Comparison of ENCODE assay signal across 24 cellular contexts in the genomic region with DNA sequence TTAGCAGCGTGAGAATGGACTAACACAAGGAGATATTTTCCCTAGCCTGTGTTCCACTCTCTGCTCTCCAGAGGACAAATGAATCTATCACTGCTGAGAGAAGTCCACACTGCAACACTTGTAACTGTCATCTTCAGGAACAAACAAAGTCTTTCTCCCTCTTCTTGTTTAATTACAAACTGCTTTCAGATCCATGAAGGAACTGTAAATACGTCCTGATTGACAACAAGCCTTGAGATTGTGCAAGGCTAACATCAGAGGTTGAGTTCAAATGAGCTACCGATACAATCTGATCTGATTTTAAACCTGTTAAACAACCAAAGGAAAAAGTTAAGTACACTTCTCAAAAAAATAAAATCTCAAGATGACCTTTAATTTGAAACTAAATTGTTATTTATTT.
"Had no signal": no experiment of that assay in that cellular context is flagged by ENCODE, and none has a peak within 500 bp of the region (broad histone marks: within the 10 kb centered on the region; RNA-seq: fewer than 3 reads in every experiment).

No MANE protein-coding gene starts in this region.

- H3K27me3 ChIP-seq: neural progenitor cell, ovary, stomach, thyroid gland, transverse colon, upper lobe of right lung, uterus had no signal

- H3K4me1 ChIP-seq: neural progenitor cell, psoas muscle, stomach, thyroid gland, transverse colon, upper lobe of right lung, uterus had no signal

- H3K36me3 ChIP-seq: neural progenitor cell, ovary, stomach, thoracic aorta, thyroid gland, transverse colon, upper lobe of right lung, uterus had no signal

- FAIRE-seq: small intestine had no signal

- H3K9me3 ChIP-seq: ovary, psoas muscle, stomach, thoracic aorta, thyroid gland, transverse colon, upper lobe of right lung, uterus had no signal

- H3K4me3 ChIP-seq: neural progenitor cell, ovary, psoas muscle, stomach, thoracic aorta, thyroid gland, transverse colon, upper lobe of right lung, uterus had no signal

- H3K27ac ChIP-seq: neural progenitor cell, ovary, parathyroid adenoma, psoas muscle, stomach, thoracic aorta, thyroid gland, transverse colon, upper lobe of right lung, uterus had no signal

- DNase-seq: naive thymus-derived CD4-positive, alpha-beta T cell; natural killer cell; occipital lobe; ovary; posterior cingulate gyrus; psoas muscle; right cardiac atrium; small intestine; stimulated activated CD4-positive, alpha-beta T cell treated with anti-CD3 and anti-CD28 coated beads, Interleukin-15, amount 100 ng/mL, for 24 hours; stimulated activated CD4-positive, alpha-beta T cell treated with anti-CD3 and anti-CD28 coated beads, Interleukin-2, amount 100 ng/mL, for 24 hours; stimulated activated CD4-positive, alpha-beta T cell treated with anti-CD3 and anti-CD28 coated beads, Interleukin-2, amount 100 ng/mL, for 48 hours; stimulated activated CD4-positive, alpha-beta T cell treated with anti-CD3 and anti-CD28 coated beads, Interleukin-4, amount 100 ng/mL, for 24 hours; stimulated activated naive B cell treated with anti-CD40 and anti-IgM and Interleukin-4, amounts not matched to agents 10 μg/mL and 1 μg/mL and 100 μg/mL, for 72 hours; stimulated activated naive CD4-positive, alpha-beta T cell treated with Interleukin-2 at 50 U/mL for 16 hours; stomach; thyroid gland; transverse colon; upper lobe of right lung; uterus had no signal

- ATAC-seq: naive thymus-derived CD4-positive, alpha-beta T cell; natural killer cell; psoas muscle; right cardiac atrium; sciatic nerve; stimulated activated effector memory CD8-positive, alpha-beta T cell treated with anti-CD3 and anti-CD28 coated beads, Interleukin-12 subunit alpha, Interleukin-12 subunit beta, amount 100 ng/mL, for 72 hours; stimulated activated naive B cell treated with anti-CD40 and anti-IgM and Interleukin-4, amounts not matched to agents 10 μg/mL and 1 μg/mL and 100 μg/mL, for 72 hours; upper lobe of right lung had no signal
